ENCODE assay signal across 22 cellular contexts in genomic region chr1:30870035-30870434, GRCh38.
"Had no signal": no experiment of that assay in that cellular context is flagged by ENCODE, and none has a peak within 500 bp of the region (broad histone marks: within the 10 kb centered on the region; RNA-seq: fewer than 3 reads in every experiment).

No MANE protein-coding gene starts in this region.

- H3K9ac ChIP-seq: KMS-11 had no signal

- H3K27me3 ChIP-seq: SJCRH30 had no signal

- DNase-seq: IMR-90, Kasumi-1, MM.1S, NCI-H1048, NCI-H1105, NCI-H1417, NCI-H1436 treated with DMSO at 0.1 percent for 48 hours, NCI-H1694, NCI-H1930, NCI-H2081, NCI-H2107, NCI-H2227 treated with DMSO at 0.1 percent for 48 hours, NCI-H524, NCI-H526 treated with DMSO at 0.1 percent for 48 hours, NCI-H774, RPMI8226, SHP77, SJCRH30 had no signal

- FAIRE-seq: HepG2, RCC 7860 had no signal

- H3K4me3 ChIP-seq: SJCRH30 had no signal

- ATAC-seq: HepG2, SK-N-SH treated with all-trans-retinoic acid at 6 μM for 48 hours had no signal

- H3K27ac ChIP-seq: KMS-11, SJCRH30 had no signal
